8 cellular contexts compared by ENCODE assay signal in genomic region chr5:139710370-139711066, GRCh38.
A peak's percentile ranks its signal among the peaks of the same experiment; 100 is the strongest.
DNase-seq lines count a peak whose midpoint lies in the region; ATAC-seq and TF ChIP-seq lines count a peak whose summit lies in the region.

No MANE protein-coding gene starts in this region.

- peak overlapping the region; percentile 53 to 83 for H3K27ac ChIP-seq in coronary artery
- H3K27ac ChIP-seq in right lobe of liver = no peak overlapping the region

- peaks cover 0 to 11% (median under 1%) of the 10 kb centered on the region in 4 donors for H3K4me1 ChIP-seq in right lobe of liver

- intact Hi-C loops in right lobe of liver (cut with DNase I) = no loop called here

- H3K36me3 ChIP-seq in GM06990 (ENCODE audit: control insufficient read depth, insufficient read depth, low read length) = no peaks in the 10 kb centered on the region
- no peaks in the 10 kb centered on the region for H3K36me3 ChIP-seq in right lobe of liver

- peak; percentile 14 to 51 (median 32) for ATAC-seq in right lobe of liver
- ATAC-seq in HG03378 (IDR thresholded peaks at IDR 0.05; ENCODE audit: unreplicated experiment) = no peak

- TF ChIP-seq POLR2A in right lobe of liver (IDR thresholded peaks at IDR 0.05) = no peak

- TF ChIP-seq CTCF in GM06990 (IDR thresholded peaks at IDR 0.05; ENCODE audit: insufficient read depth, low read length, poor library complexity, severe bottlenecking) (no peak), LNCaP clone FGC (IDR thresholded peaks at IDR 0.05; ENCODE audit: control insufficient read depth, extremely low read depth, insufficient read depth) (no peak), coronary artery (IDR thresholded peaks at IDR 0.05) (no peak), right lobe of liver (IDR thresholded peaks at IDR 0.05) (no peak)

- no peaks in the 10 kb centered on the region; the same call in 1 of the 2 replicates for H3K27me3 ChIP-seq in GM06990 (replicated peaks; ENCODE audit: control insufficient read depth, insufficient read depth, low read length)
- peaks cover 0 to 5% of the 10 kb centered on the region in 2 donors for H3K27me3 ChIP-seq in right lobe of liver

- H3K4me3 ChIP-seq in GM06990 (replicated peaks; ENCODE audit: low read depth, low read length) = peak overlapping the region; percentile 55
- H3K4me3 ChIP-seq in LNCaP clone FGC (ENCODE audit: low read depth, low read length) = peak overlapping the region; percentile 47
- H3K4me3 ChIP-seq in coronary artery = peak overlapping the region; percentile 66
- peak overlapping the region; percentile 29 to 52 (median 31) for H3K4me3 ChIP-seq in right lobe of liver

- 11% methylated on average over 33 of the region's 57 CpGs for WGBS in right lobe of liver (ENCODE audit: insufficient coverage, low coverage, low lambda C conversion rate, missing lambda C conversion rate)

- no peaks in the 10 kb centered on the region for H3K9me3 ChIP-seq in right lobe of liver

- DNase-seq in GM06990 (ENCODE audit: extremely low read depth, insufficient read length) = peak; percentile 77
- DNase-seq in LNCaP clone FGC (ENCODE audit: low read depth) = no peak
- DNase-seq in activated CD4-positive, alpha-beta T cell treated with anti-CD3 and anti-CD28 coated beads for 4 hours = peak; percentile 49 to 67
- no peak for DNase-seq in coronary artery (ENCODE audit: low spot score)
- DNase-seq in right lobe of liver = peak in 1 of 3 donors; percentile 64
- peak; percentile 58 for DNase-seq in stimulated activated CD8-positive, alpha-beta memory T cell treated with anti-CD3 and anti-CD28 coated beads, Interleukin-12 subunit alpha, Interleukin-12 subunit beta, amount 100 ng/mL, for 4 hours (ENCODE audit: low read depth)
- no peak for DNase-seq in NCI-H510A treated with DMSO at 0.1 percent for 48 hours (lab: John Stamatoyannopoulos, UW)

Comparison
In these comparisons a context has a peak if more than half of its experiments do, and no peak if none do; other contexts are left out.
1. DNase-seq: peak in GM06990 (single experiment), activated CD4-positive, alpha-beta T cell treated with anti-CD3 and anti-CD28 coated beads for 4 hours (2 of 2) and stimulated activated CD8-positive, alpha-beta memory T cell treated with anti-CD3 and anti-CD28 coated beads, Interleukin-12 subunit alpha, Interleukin-12 subunit beta, amount 100 ng/mL, for 4 hours (single experiment); none in LNCaP clone FGC (single experiment), coronary artery (single experiment) and NCI-H510A treated with DMSO at 0.1 percent for 48 hours (single experiment).
2. H3K27ac ChIP-seq: peak in coronary artery (2 of 2); none in right lobe of liver (0 of 3).
3. Peak in every context shown above with its lines, with median percentiles within 50 percentile points of each other: H3K4me3 ChIP-seq.